ENCODE assay signal across 1 cellular context in the genomic region with DNA sequence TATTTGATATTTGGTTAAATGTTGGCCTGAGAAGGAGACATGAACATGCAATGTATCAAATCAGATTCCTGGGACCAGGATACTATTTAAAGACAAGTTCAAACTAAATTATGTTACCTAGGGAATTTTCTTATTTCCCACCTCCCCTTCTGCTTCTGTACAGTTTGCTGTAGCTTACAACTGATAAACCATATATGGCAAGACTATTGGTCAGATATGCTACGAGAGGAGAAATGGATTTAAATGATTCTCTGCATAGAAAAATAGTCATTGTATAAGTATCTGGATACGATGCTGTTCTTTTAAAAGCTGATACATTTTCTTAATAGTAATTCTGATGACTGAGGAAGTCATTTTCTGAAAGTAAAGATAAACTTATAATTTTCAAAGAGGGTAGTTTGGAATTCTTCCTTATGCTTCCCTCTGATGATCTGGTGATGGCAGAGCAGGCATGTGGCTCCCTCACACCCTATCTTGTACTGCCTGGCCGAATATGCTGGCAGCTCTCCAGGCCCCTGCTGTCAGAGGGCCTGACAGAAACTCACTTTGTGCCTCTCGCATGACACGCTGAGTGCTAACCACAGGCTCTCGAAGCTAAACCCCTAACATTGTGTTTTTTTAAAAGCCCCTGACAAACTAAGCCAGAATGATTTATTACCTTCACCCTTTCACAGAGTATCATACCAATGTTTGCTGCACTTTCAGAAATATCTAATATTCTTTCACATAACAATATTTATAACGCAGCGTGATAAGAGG.
TF ChIP-seq lines count a peak whose summit lies in the region.

No MANE protein-coding gene starts in this region.

TF ChIP-seq in HEK293, 187 proteins besides CTCF, POLR2A, EP300 and RAD21 (continued from another document and continues in another):
- TF ChIP-seq ZNF548 (tag by site-specific recombination; IDR thresholded peaks at IDR 0.05) (no peak), ZSCAN23 (tag by site-specific recombination; IDR thresholded peaks at IDR 0.05) (no peak), OSR2 (tag by site-specific recombination; IDR thresholded peaks at IDR 0.05) (peak; percentile 74), ZNF416 (tag by site-specific recombination; IDR thresholded peaks at IDR 0.05) (no peak), MEIS1 (CRISPR knock-in tag; IDR thresholded peaks at IDR 0.05; ENCODE audit: borderline replicate concordance) (peak; percentile 92), ZNF302 (tag by site-specific recombination; IDR thresholded peaks at IDR 0.05; ENCODE audit: low read depth) (no peak), HOXA7 (CRISPR knock-in tag; IDR thresholded peaks at IDR 0.05; ENCODE audit: borderline replicate concordance) (no peak), SP2 (tag by site-specific recombination; IDR thresholded peaks at IDR 0.05) (no peak), ZNF510 (tag by site-specific recombination; IDR thresholded peaks at IDR 0.05; ENCODE audit: insufficient replicate concordance) (no peak), ZNF335 (tag by site-specific recombination; conservative IDR thresholded peaks at IDR 0.05) (peak; percentile 71), ZNF133 (tag by site-specific recombination; IDR thresholded peaks at IDR 0.05) (no peak), KLF10 (tag by site-specific recombination; IDR thresholded peaks at IDR 0.05) (no peak), ZNF37A (tag by site-specific recombination; IDR thresholded peaks at IDR 0.05) (no peak), ZNF560 (tag by site-specific recombination; IDR thresholded peaks at IDR 0.05; ENCODE audit: borderline replicate concordance) (no peak), FEZF1 (tag by site-specific recombination; IDR thresholded peaks at IDR 0.05) (peak; percentile 83), ZNF654 (tag by site-specific recombination; IDR thresholded peaks at IDR 0.05; ENCODE audit: low read depth) (no peak), RBAK (tag by site-specific recombination; IDR thresholded peaks at IDR 0.05) (no peak), ZNF2 (tag by site-specific recombination; IDR thresholded peaks at IDR 0.05) (peak; percentile 64; the same call in 1 of the 2 replicates), EGR2 (tag by site-specific recombination; IDR thresholded peaks at IDR 0.05; ENCODE audit: low read depth) (no peak), ZNF366 (tag by site-specific recombination; conservative IDR thresholded peaks at IDR 0.05) (no peak), ZNF19 (tag by site-specific recombination; IDR thresholded peaks at IDR 0.05; ENCODE audit: low read depth) (no peak), ZNF239 (tag by site-specific recombination; IDR thresholded peaks at IDR 0.05) (no peak), KLF1 (tag by site-specific recombination; IDR thresholded peaks at IDR 0.05) (no peak)
- TF ChIP-seq, protein P1, sequence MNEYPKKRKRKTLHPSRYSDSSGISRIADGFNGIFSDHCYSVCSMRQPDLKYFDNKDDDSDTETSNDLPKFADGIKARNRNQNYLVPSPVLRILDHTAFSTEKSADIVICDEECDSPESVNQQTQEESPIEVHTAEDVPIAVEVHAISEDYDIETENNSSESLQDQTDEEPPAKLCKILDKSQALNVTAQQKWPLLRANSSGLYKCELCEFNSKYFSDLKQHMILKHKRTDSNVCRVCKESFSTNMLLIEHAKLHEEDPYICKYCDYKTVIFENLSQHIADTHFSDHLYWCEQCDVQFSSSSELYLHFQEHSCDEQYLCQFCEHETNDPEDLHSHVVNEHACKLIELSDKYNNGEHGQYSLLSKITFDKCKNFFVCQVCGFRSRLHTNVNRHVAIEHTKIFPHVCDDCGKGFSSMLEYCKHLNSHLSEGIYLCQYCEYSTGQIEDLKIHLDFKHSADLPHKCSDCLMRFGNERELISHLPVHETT (tag by site-specific recombination; IDR thresholded peaks at IDR 0.05) = no peak
- TF ChIP-seq, protein P2, sequence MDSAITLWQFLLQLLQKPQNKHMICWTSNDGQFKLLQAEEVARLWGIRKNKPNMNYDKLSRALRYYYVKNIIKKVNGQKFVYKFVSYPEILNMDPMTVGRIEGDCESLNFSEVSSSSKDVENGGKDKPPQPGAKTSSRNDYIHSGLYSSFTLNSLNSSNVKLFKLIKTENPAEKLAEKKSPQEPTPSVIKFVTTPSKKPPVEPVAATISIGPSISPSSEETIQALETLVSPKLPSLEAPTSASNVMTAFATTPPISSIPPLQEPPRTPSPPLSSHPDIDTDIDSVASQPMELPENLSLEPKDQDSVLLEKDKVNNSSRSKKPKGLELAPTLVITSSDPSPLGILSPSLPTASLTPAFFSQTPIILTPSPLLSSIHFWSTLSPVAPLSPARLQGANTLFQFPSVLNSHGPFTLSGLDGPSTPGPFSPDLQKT (IDR thresholded peaks at IDR 0.05; ENCODE audit: borderline replicate concordance, low read depth, low read length) = no peak
- TF ChIP-seq, protein P3, sequence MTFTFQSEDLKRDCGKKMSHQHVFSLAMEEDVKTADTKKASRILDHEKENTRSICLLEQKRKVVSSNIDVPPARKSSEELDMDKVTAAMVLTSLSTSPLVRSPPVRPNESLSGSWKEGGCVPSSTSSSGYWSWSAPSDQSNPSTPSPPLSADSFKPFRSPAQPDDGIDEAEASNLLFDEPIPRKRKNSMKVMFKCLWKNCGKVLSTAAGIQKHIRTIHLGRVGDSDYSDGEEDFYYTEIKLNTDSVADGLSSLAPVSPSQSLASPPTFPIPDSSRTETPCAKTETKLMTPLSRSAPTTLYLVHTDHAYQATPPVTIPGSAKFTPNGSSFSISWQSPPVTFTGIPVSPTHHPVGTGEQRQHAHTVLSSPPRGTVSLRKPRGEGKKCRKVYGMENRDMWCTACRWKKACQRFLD (tag by site-specific recombination; IDR thresholded peaks at IDR 0.05) = no peak
- TF ChIP-seq, protein P4, sequence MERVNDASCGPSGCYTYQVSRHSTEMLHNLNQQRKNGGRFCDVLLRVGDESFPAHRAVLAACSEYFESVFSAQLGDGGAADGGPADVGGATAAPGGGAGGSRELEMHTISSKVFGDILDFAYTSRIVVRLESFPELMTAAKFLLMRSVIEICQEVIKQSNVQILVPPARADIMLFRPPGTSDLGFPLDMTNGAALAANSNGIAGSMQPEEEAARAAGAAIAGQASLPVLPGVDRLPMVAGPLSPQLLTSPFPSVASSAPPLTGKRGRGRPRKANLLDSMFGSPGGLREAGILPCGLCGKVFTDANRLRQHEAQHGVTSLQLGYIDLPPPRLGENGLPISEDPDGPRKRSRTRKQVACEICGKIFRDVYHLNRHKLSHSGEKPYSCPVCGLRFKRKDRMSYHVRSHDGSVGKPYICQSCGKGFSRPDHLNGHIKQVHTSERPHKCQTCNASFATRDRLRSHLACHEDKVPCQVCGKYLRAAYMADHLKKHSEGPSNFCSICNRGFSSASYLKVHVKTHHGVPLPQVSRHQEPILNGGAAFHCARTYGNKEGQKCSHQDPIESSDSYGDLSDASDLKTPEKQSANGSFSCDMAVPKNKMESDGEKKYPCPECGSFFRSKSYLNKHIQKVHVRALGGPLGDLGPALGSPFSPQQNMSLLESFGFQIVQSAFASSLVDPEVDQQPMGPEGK (tag by site-specific recombination; IDR thresholded peaks at IDR 0.05) = peak; percentile 46; the same call in 1 of the 2 replicates
- TF ChIP-seq, protein P5, sequence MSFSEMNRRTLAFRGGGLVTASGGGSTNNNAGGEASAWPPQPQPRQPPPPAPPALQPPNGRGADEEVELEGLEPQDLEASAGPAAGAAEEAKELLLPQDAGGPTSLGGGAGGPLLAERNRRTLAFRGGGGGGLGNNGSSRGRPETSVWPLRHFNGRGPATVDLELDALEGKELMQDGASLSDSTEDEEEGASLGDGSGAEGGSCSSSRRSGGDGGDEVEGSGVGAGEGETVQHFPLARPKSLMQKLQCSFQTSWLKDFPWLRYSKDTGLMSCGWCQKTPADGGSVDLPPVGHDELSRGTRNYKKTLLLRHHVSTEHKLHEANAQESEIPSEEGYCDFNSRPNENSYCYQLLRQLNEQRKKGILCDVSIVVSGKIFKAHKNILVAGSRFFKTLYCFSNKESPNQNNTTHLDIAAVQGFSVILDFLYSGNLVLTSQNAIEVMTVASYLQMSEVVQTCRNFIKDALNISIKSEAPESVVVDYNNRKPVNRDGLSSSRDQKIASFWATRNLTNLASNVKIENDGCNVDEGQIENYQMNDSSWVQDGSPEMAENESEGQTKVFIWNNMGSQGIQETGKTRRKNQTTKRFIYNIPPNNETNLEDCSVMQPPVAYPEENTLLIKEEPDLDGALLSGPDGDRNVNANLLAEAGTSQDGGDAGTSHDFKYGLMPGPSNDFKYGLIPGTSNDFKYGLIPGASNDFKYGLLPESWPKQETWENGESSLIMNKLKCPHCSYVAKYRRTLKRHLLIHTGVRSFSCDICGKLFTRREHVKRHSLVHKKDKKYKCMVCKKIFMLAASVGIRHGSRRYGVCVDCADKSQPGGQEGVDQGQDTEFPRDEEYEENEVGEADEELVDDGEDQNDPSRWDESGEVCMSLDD (tag by site-specific recombination; IDR thresholded peaks at IDR 0.05) = no peak
- TF ChIP-seq, protein P6, sequence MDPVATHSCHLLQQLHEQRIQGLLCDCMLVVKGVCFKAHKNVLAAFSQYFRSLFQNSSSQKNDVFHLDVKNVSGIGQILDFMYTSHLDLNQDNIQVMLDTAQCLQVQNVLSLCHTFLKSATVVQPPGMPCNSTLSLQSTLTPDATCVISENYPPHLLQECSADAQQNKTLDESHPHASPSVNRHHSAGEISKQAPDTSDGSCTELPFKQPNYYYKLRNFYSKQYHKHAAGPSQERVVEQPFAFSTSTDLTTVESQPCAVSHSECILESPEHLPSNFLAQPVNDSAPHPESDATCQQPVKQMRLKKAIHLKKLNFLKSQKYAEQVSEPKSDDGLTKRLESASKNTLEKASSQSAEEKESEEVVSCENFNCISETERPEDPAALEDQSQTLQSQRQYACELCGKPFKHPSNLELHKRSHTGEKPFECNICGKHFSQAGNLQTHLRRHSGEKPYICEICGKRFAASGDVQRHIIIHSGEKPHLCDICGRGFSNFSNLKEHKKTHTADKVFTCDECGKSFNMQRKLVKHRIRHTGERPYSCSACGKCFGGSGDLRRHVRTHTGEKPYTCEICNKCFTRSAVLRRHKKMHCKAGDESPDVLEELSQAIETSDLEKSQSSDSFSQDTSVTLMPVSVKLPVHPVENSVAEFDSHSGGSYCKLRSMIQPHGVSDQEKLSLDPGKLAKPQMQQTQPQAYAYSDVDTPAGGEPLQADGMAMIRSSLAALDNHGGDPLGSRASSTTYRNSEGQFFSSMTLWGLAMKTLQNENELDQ (tag by site-specific recombination; IDR thresholded peaks at IDR 0.05; ENCODE audit: low read depth) = no peak
- TF ChIP-seq, protein P7, sequence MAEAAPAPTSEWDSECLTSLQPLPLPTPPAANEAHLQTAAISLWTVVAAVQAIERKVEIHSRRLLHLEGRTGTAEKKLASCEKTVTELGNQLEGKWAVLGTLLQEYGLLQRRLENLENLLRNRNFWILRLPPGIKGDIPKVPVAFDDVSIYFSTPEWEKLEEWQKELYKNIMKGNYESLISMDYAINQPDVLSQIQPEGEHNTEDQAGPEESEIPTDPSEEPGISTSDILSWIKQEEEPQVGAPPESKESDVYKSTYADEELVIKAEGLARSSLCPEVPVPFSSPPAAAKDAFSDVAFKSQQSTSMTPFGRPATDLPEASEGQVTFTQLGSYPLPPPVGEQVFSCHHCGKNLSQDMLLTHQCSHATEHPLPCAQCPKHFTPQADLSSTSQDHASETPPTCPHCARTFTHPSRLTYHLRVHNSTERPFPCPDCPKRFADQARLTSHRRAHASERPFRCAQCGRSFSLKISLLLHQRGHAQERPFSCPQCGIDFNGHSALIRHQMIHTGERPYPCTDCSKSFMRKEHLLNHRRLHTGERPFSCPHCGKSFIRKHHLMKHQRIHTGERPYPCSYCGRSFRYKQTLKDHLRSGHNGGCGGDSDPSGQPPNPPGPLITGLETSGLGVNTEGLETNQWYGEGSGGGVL (tag by site-specific recombination; IDR thresholded peaks at IDR 0.05) = no peak
- TF ChIP-seq, protein P8, sequence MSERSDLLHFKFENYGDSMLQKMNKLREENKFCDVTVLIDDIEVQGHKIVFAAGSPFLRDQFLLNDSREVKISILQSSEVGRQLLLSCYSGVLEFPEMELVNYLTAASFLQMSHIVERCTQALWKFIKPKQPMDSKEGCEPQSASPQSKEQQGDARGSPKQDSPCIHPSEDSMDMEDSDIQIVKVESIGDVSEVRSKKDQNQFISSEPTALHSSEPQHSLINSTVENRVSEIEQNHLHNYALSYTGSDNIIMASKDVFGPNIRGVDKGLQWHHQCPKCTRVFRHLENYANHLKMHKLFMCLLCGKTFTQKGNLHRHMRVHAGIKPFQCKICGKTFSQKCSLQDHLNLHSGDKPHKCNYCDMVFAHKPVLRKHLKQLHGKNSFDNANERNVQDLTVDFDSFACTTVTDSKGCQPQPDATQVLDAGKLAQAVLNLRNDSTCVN (tag by site-specific recombination; optimal IDR thresholded peaks at IDR 0.05) = no peak
- TF ChIP-seq, protein P9, sequence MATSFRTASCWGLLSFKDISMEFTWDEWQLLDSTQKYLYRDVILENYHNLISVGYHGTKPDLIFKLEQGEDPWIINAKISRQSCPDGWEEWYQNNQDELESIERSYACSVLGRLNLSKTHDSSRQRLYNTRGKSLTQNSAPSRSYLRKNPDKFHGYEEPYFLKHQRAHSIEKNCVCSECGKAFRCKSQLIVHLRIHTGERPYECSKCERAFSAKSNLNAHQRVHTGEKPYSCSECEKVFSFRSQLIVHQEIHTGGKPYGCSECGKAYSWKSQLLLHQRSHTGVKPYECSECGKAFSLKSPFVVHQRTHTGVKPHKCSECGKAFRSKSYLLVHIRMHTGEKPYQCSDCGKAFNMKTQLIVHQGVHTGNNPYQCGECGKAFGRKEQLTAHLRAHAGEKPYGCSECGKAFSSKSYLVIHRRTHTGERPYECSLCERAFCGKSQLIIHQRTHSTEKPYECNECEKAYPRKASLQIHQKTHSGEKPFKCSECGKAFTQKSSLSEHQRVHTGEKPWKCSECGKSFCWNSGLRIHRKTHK (tag by site-specific recombination; IDR thresholded peaks at IDR 0.05) = no peak
- TF ChIP-seq, protein P10, sequence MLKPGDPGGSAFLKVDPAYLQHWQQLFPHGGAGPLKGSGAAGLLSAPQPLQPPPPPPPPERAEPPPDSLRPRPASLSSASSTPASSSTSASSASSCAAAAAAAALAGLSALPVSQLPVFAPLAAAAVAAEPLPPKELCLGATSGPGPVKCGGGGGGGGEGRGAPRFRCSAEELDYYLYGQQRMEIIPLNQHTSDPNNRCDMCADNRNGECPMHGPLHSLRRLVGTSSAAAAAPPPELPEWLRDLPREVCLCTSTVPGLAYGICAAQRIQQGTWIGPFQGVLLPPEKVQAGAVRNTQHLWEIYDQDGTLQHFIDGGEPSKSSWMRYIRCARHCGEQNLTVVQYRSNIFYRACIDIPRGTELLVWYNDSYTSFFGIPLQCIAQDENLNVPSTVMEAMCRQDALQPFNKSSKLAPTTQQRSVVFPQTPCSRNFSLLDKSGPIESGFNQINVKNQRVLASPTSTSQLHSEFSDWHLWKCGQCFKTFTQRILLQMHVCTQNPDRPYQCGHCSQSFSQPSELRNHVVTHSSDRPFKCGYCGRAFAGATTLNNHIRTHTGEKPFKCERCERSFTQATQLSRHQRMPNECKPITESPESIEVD (tag by site-specific recombination; IDR thresholded peaks at IDR 0.05) = peak; percentile 99
- TF ChIP-seq, protein P11, sequence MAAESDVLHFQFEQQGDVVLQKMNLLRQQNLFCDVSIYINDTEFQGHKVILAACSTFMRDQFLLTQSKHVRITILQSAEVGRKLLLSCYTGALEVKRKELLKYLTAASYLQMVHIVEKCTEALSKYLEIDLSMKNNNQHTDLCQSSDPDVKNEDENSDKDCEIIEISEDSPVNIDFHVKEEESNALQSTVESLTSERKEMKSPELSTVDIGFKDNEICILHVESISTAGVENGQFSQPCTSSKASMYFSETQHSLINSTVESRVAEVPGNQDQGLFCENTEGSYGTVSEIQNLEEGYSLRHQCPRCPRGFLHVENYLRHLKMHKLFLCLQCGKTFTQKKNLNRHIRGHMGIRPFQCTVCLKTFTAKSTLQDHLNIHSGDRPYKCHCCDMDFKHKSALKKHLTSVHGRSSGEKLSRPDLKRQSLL (tag by site-specific recombination; IDR thresholded peaks at IDR 0.05) = no peak
